Comparison of ENCODE assay signal across 30 cellular contexts in genomic region chr18:12782521-12782920, GRCh38.
"Had no signal": no experiment of that assay in that cellular context is flagged by ENCODE, and none has a peak within 500 bp of the region (broad histone marks: within the 10 kb centered on the region; RNA-seq: fewer than 3 reads in every experiment).

No MANE protein-coding gene starts in this region.

- H3K4me2 ChIP-seq: smooth muscle cell had no signal

- H3K79me2 ChIP-seq: parathyroid adenoma had no signal

- FAIRE-seq: endothelial cell of umbilical vein had no signal

- H3K27me3 ChIP-seq: esophagus muscularis mucosa, foreskin keratinocyte, gastroesophageal sphincter, heart right ventricle, right lobe of liver, tibial nerve, upper lobe of right lung, vagina had no signal

- H3K4me3 Mint-ChIP-seq: immature natural killer cell; naive B cell; natural killer cell treated with Interleukin-12 subunit alpha and Interleukin-12 subunit beta and Interleukin-15 and Interleukin-18, amount 100 ng/mL, for 72 hours; neural crest cell; stimulated activated memory B cell treated with anti-CD40 and anti-IgM and Interleukin-4, amounts not matched to agents 10 μg/mL and 1 μg/mL and 100 μg/mL, for 72 hours; stimulated activated naive CD8-positive, alpha-beta T cell treated with anti-CD3 and anti-CD28 coated beads, Interleukin-15, Interleukin-2, amounts not matched to agents 100 ng/mL and 50 ng/mL, for 24 hours had no signal

- H3K36me3 ChIP-seq: esophagus muscularis mucosa, gastroesophageal sphincter, thoracic aorta, vagina had no signal

- H3K9me3 Mint-ChIP-seq: immature natural killer cell; natural killer cell treated with Interleukin-12 subunit alpha and Interleukin-12 subunit beta and Interleukin-15 and Interleukin-18, amount 100 ng/mL, for 72 hours; neural crest cell; stimulated activated memory B cell treated with anti-CD40 and anti-IgM and Interleukin-4, amounts not matched to agents 10 μg/mL and 1 μg/mL and 100 μg/mL, for 72 hours; stimulated activated naive CD8-positive, alpha-beta T cell treated with anti-CD3 and anti-CD28 coated beads, Interleukin-15, Interleukin-2, amounts not matched to agents 100 ng/mL and 50 ng/mL, for 24 hours had no signal

- H3K4me3 ChIP-seq: coronary artery, esophagus muscularis mucosa, gastroesophageal sphincter, heart right ventricle, lower lobe of right lung, right lobe of liver, smooth muscle cell, thoracic aorta, tibial nerve, upper lobe of right lung, vagina had no signal

- H3K4me1 Mint-ChIP-seq: naive B cell; neural crest cell; stimulated activated memory B cell treated with anti-CD40 and anti-IgM and Interleukin-4, amounts not matched to agents 10 μg/mL and 1 μg/mL and 100 μg/mL, for 72 hours had no signal

- H3K4me1 ChIP-seq: esophagus muscularis mucosa, gastroesophageal sphincter, heart right ventricle, lower lobe of right lung, parathyroid adenoma, right lobe of liver, tibial nerve, upper lobe of right lung, vagina had no signal

- H3K27ac Mint-ChIP-seq: progenitor cell of endocrine pancreas; stimulated activated memory B cell treated with anti-CD40 and anti-IgM and Interleukin-4, amounts not matched to agents 10 μg/mL and 1 μg/mL and 100 μg/mL, for 72 hours; stimulated activated naive CD8-positive, alpha-beta T cell treated with anti-CD3 and anti-CD28 coated beads, Interleukin-15, Interleukin-2, amounts not matched to agents 100 ng/mL and 50 ng/mL, for 24 hours had no signal

- H3K27me3 Mint-ChIP-seq: naive B cell; natural killer cell treated with Interleukin-12 subunit alpha and Interleukin-12 subunit beta and Interleukin-15 and Interleukin-18, amount 100 ng/mL, for 72 hours; stimulated activated memory B cell treated with anti-CD40 and anti-IgM and Interleukin-4, amounts not matched to agents 10 μg/mL and 1 μg/mL and 100 μg/mL, for 72 hours; stimulated activated naive CD8-positive, alpha-beta T cell treated with anti-CD3 and anti-CD28 coated beads, Interleukin-15, Interleukin-2, amounts not matched to agents 100 ng/mL and 50 ng/mL, for 24 hours had no signal

- H3K9ac ChIP-seq: parathyroid adenoma had no signal

- H2AFZ ChIP-seq: parathyroid adenoma had no signal

- ATAC-seq: gastroesophageal sphincter; heart right ventricle; left ventricle myocardium superior; lower lobe of right lung; natural killer cell treated with Interleukin-12 subunit alpha and Interleukin-12 subunit beta and Interleukin-15 and Interleukin-18, amount 100 ng/mL, for 72 hours; right lobe of liver; stimulated activated memory B cell treated with anti-CD40 and anti-IgM and Interleukin-4, amounts not matched to agents 10 μg/mL and 1 μg/mL and 100 μg/mL, for 72 hours; upper lobe of right lung had no signal

- H3K9me3 ChIP-seq: esophagus muscularis mucosa, gastroesophageal sphincter, heart right ventricle, lower lobe of right lung, neutrophil, right lobe of liver, thoracic aorta, upper lobe of right lung, vagina had no signal

- DNase-seq: dermis blood vessel endothelial cell; effector memory CD4-positive, alpha-beta T cell; glutamatergic neuron; heart right ventricle; hippocampal formation; immature natural killer cell; islet precursor cell; left ventricle myocardium superior; lower lobe of right lung; naive B cell; right lobe of liver; stimulated activated CD4-positive, alpha-beta T cell treated with anti-CD3 and anti-CD28 coated beads, Interleukin-2, amount 100 ng/mL, for 24 hours; stimulated activated CD4-positive, alpha-beta T cell treated with anti-CD3 and anti-CD28 coated beads, Interleukin-4, amount 100 ng/mL, for 4 hours; upper lobe of right lung had no signal

- H3K27ac ChIP-seq: coronary artery, esophagus muscularis mucosa, foreskin keratinocyte, gastroesophageal sphincter, heart right ventricle, lower lobe of right lung, neutrophil, parathyroid adenoma, right lobe of liver, thoracic aorta, tibial nerve, upper lobe of right lung, vagina had no signal
